Comparison of ENCODE assay signal across 21 cellular contexts in the genomic region with DNA sequence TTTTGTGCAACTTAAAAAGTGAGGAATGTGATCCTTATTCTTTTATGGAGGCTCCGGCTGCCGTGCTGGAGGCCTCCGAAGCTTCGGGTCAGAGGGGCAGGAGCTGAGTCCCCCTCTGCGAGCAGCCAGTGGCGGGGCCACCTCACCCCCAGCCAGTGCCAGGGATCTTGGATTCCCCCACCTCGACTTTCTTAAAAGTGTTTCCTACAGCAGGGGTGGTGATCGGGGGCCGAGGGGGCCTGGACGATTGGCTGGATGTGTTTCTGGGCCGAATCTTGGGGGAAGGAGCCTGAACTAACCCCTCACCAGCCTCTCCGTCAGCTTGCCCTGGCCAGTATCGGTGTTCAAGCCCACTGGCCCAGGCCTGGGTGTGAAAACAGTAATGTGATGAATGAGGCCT.
A peak's percentile ranks its signal among the peaks of the same experiment; 100 is the strongest.
DNase-seq lines count a peak whose midpoint lies in the region; ATAC-seq and TF ChIP-seq lines count a peak whose summit lies in the region.
"Had no signal": no experiment of that assay in that cellular context is flagged by ENCODE, and none has a peak within 500 bp of the region (broad histone marks: within the 10 kb centered on the region; RNA-seq: fewer than 3 reads in every experiment).

No MANE protein-coding gene starts in this region.

- H3K23ac ChIP-seq in trophoblast cell (ENCODE audit: low read length): no peak overlapping the region

- TF ChIP-seq CTCF in left ventricle myocardium inferior (IDR thresholded peaks at IDR 0.05; ENCODE audit: borderline replicate concordance) (no peak), nephron progenitor cell (IDR thresholded peaks at IDR 0.05) (no peak), endothelial cell (IDR thresholded peaks at IDR 0.05; ENCODE audit: unreplicated experiment) (no peak)

- DNase-seq in left ventricle myocardium inferior (no peak), left cardiac atrium (no peak), nephron progenitor cell (no peak), trophoblast cell (no peak), endothelial cell (ENCODE audit: low spot score) (no peak), MG63 (no peak)
- DNase-seq in activated CD4-positive, alpha-beta T cell treated with anti-CD3 and anti-CD28 coated beads, Interleukin-2, amount 10 ng/mL, durations not matched to agents 24 days and 14 days: no peak
- DNase-seq: 8988T, Calu3, DMS79 treated with DMSO at 0.1 percent for 48 hours, GF-D8, KBM-7, NCI-H1105 treated with DMSO at 0.1 percent for 48 hours, NCI-H146, NCI-H2029, NCI-H446, NCI-H524 treated with DMSO at 0.1 percent for 48 hours, NCI-H774, PC-3 had no signal

- H2BK120ac ChIP-seq in trophoblast cell (ENCODE audit: insufficient read depth, low read length, poor library complexity): peak overlapping the region; percentile 34

- no peak overlapping the region for H3K14ac ChIP-seq in trophoblast cell (ENCODE audit: low read length)

- H4K8ac ChIP-seq in trophoblast cell (ENCODE audit: low read depth, low read length): no peak overlapping the region

- intact Hi-C loops in left ventricle myocardium inferior (cut with micrococcal nuclease) (no loop called here), left cardiac atrium (cut with DNase I) (no loop called here)
- intact Hi-C loops in activated CD4-positive, alpha-beta T cell treated with anti-CD3 and anti-CD28 coated beads, Interleukin-2, amount 10 ng/mL, durations not matched to agents 24 days and 14 days (cut with micrococcal nuclease): no loop called here

- no peak overlapping the region for H2AFZ ChIP-seq in trophoblast cell (ENCODE audit: insufficient read depth, low read length, poor library complexity)

- H3K36me3 Mint-ChIP-seq in nephron progenitor cell (ENCODE audit: low read depth) (no peaks in the 10 kb centered on the region), endothelial cell (ENCODE audit: low read depth, unreplicated experiment) (no peaks in the 10 kb centered on the region)
- H3K36me3 Mint-ChIP-seq in activated CD4-positive, alpha-beta T cell treated with anti-CD3 and anti-CD28 coated beads, Interleukin-2, amount 10 ng/mL, durations not matched to agents 24 days and 14 days (ENCODE audit: low read depth): no peaks in the 10 kb centered on the region

- H3K27ac ChIP-seq in left ventricle myocardium inferior (replicated peaks) (peak overlapping the region; percentile 69), trophoblast cell (ENCODE audit: low read depth, low read length) (no peak overlapping the region)
- H3K27ac ChIP-seq: SJSA1 had no signal

- no peak overlapping the region for H2BK5ac ChIP-seq in trophoblast cell (ENCODE audit: low read depth, low read length, poor library complexity)

- H3K27me3 Mint-ChIP-seq in nephron progenitor cell (ENCODE audit: low read depth, poor library complexity) (no peaks in the 10 kb centered on the region), endothelial cell (ENCODE audit: unreplicated experiment) (peaks cover 2% of the 10 kb centered on the region)
- H3K27me3 Mint-ChIP-seq in activated CD4-positive, alpha-beta T cell treated with anti-CD3 and anti-CD28 coated beads, Interleukin-2, amount 10 ng/mL, durations not matched to agents 24 days and 14 days: peaks cover 73% of the 10 kb centered on the region

- peaks cover 95% of the 10 kb centered on the region for H3K4me1 Mint-ChIP-seq in nephron progenitor cell
- peaks cover 29% of the 10 kb centered on the region for H3K4me1 Mint-ChIP-seq in activated CD4-positive, alpha-beta T cell treated with anti-CD3 and anti-CD28 coated beads, Interleukin-2, amount 10 ng/mL, durations not matched to agents 24 days and 14 days
- H3K4me1 Mint-ChIP-seq in endothelial cell (ENCODE audit: unreplicated experiment): peaks cover 14% of the 10 kb centered on the region

- no peak overlapping the region for H3K18ac ChIP-seq in trophoblast cell (ENCODE audit: low read length)

- H3K4me1 ChIP-seq in left ventricle myocardium inferior (peaks cover 34% of the 10 kb centered on the region), trophoblast cell (ENCODE audit: control insufficient read depth in 1 of 2, insufficient read depth in 2 of 2, low read length in 2 of 2) (peaks cover 11 to 12% of the 10 kb centered on the region in 2 experiments)

- H2BK12ac ChIP-seq in trophoblast cell (ENCODE audit: low read length): peak overlapping the region; percentile 28

- H4K91ac ChIP-seq in trophoblast cell (ENCODE audit: low read depth, low read length): peak overlapping the region; percentile 45

- H3K9me3 ChIP-seq in left ventricle myocardium inferior (replicated peaks) (no peaks in the 10 kb centered on the region), trophoblast cell (ENCODE audit: insufficient read depth, low read depth, low read length) (no peaks in the 10 kb centered on the region), MG63 (no peaks in the 10 kb centered on the region)
- H3K9me3 ChIP-seq: SJSA1 had no signal

- H3K4me3 Mint-ChIP-seq in nephron progenitor cell (no peak overlapping the region), endothelial cell (ENCODE audit: unreplicated experiment) (no peak overlapping the region)
- no peak overlapping the region for H3K4me3 Mint-ChIP-seq in activated CD4-positive, alpha-beta T cell treated with anti-CD3 and anti-CD28 coated beads, Interleukin-2, amount 10 ng/mL, durations not matched to agents 24 days and 14 days

- H3K9me3 Mint-ChIP-seq in nephron progenitor cell: no peaks in the 10 kb centered on the region
- H3K9me3 Mint-ChIP-seq in activated CD4-positive, alpha-beta T cell treated with anti-CD3 and anti-CD28 coated beads, Interleukin-2, amount 10 ng/mL, durations not matched to agents 24 days and 14 days: no peaks in the 10 kb centered on the region
- no peaks in the 10 kb centered on the region for H3K9me3 Mint-ChIP-seq in endothelial cell (ENCODE audit: unreplicated experiment)

- H3K27ac Mint-ChIP-seq in nephron progenitor cell (peak overlapping the region; percentile 87), endothelial cell (ENCODE audit: unreplicated experiment) (no peak overlapping the region)
- H3K27ac Mint-ChIP-seq in activated CD4-positive, alpha-beta T cell treated with anti-CD3 and anti-CD28 coated beads, Interleukin-2, amount 10 ng/mL, durations not matched to agents 24 days and 14 days: no peak overlapping the region

- H3K27me3 ChIP-seq in left ventricle myocardium inferior (ENCODE audit: low read depth) (peaks cover 99% of the 10 kb centered on the region), trophoblast cell (ENCODE audit: insufficient read depth, low read length) (no peaks in the 10 kb centered on the region), MG63 (no peaks in the 10 kb centered on the region)

- no peak overlapping the region for H3K9ac ChIP-seq in trophoblast cell (ENCODE audit: low read length)

- H4K12ac ChIP-seq in trophoblast cell (ENCODE audit: low read depth, low read length): no peak overlapping the region

- ATAC-seq in left cardiac atrium: no peak
- ATAC-seq in GM19351 (IDR thresholded peaks at IDR 0.05; ENCODE audit: unreplicated experiment): no peak
- ATAC-seq: PC-3 had no signal

- H3K4ac ChIP-seq in trophoblast cell (ENCODE audit: low read depth, low read length): no peak overlapping the region

- H3K36me3 ChIP-seq in left ventricle myocardium inferior: no peaks in the 10 kb centered on the region
- no peaks in the 10 kb centered on the region for H3K36me3 ChIP-seq in trophoblast cell (ENCODE audit: control insufficient read depth in 1 of 2, insufficient read depth in 2 of 2, low read length in 2 of 2)
- no peaks in the 10 kb centered on the region for H3K36me3 ChIP-seq in MG63
- H3K36me3 ChIP-seq: SJSA1 had no signal

- peaks cover 9% of the 10 kb centered on the region for H3K79me1 ChIP-seq in trophoblast cell (ENCODE audit: low read length)

- H2AK5ac ChIP-seq in trophoblast cell (ENCODE audit: low read length): peak overlapping the region; percentile 37

- H3K4me2 ChIP-seq in trophoblast cell (ENCODE audit: low read length): no peak overlapping the region

- H3K4me3 ChIP-seq in left ventricle myocardium inferior: no peak overlapping the region
- H3K4me3 ChIP-seq in trophoblast cell (ENCODE audit: low read depth, low read length): no peak overlapping the region
- H3K4me3 ChIP-seq in MG63: no peak overlapping the region
- H3K4me3 ChIP-seq: SJSA1 had no signal

- H3K79me2 ChIP-seq in trophoblast cell (ENCODE audit: control insufficient read depth, insufficient read depth, low read length, poor library complexity): no peaks in the 10 kb centered on the region

- WGBS in trophoblast cell (ENCODE audit: extremely low coverage, insufficient coverage, insufficient read length): no CpG with 5 or more reads among the region's 13 CpGs
